Comparison of ENCODE assay signal across 9 cellular contexts in genomic region chr4:141028024-141028529, GRCh38.
DNase-seq lines count a peak whose midpoint lies in the region; ATAC-seq and TF ChIP-seq lines count a peak whose summit lies in the region.
"Had no signal": no experiment of that assay in that cellular context is flagged by ENCODE, and none has a peak within 500 bp of the region (broad histone marks: within the 10 kb centered on the region; RNA-seq: fewer than 3 reads in every experiment).

No MANE protein-coding gene starts in this region.

- TF ChIP-seq CTCF in nephron (IDR thresholded peaks at IDR 0.05; ENCODE audit: unreplicated experiment in 3 of 3) (no peak), GM13976 (IDR thresholded peaks at IDR 0.05; ENCODE audit: borderline replicate concordance, control extremely low read depth, extremely low read depth, insufficient read depth, missing control alignments) (no peak)

- H3K4me3 Mint-ChIP-seq in nephron, result no peak overlapping the region
- H3K4me3 Mint-ChIP-seq: effector memory CD8-positive, alpha-beta T cell had no signal

- peak; percentile 19 for DNase-seq in Daoy (ENCODE audit: low read depth)
- DNase-seq in NCI-H2029 treated with DMSO at 0.1 percent for 48 hours (lab: John Stamatoyannopoulos, UW), result peak; percentile 62
- DNase-seq in cerebellum (ENCODE audit: low spot score), result peak; percentile 33
- DNase-seq in globus pallidus (ENCODE audit: low spot score), result no peak
- no peak for DNase-seq in GM13976 (ENCODE audit: low spot score)
- DNase-seq: effector memory CD8-positive, alpha-beta T cell had no signal

- peak overlapping the region; percentile 1 to 81 (median 65) for H3K27ac Mint-ChIP-seq in nephron
- H3K27ac Mint-ChIP-seq: effector memory CD8-positive, alpha-beta T cell had no signal

- in situ Hi-C loops in GM13976 (cut with MboI; ENCODE audit: low sequenced_read_pairs, unreplicated experiment), result no loop called here

- H3K4me1 Mint-ChIP-seq in nephron, result peaks cover 54% of the 10 kb centered on the region

- peaks cover 14% of the 10 kb centered on the region for H3K36me3 Mint-ChIP-seq in nephron (ENCODE audit: low read depth)

- no peak for ATAC-seq in HG03521 (IDR thresholded peaks at IDR 0.05; ENCODE audit: unreplicated experiment)
- ATAC-seq in GM19328 (IDR thresholded peaks at IDR 0.05; ENCODE audit: unreplicated experiment), result no peak
- ATAC-seq: effector memory CD8-positive, alpha-beta T cell had no signal

- peaks cover 11% of the 10 kb centered on the region for H3K9me3 Mint-ChIP-seq in nephron
- H3K9me3 Mint-ChIP-seq: effector memory CD8-positive, alpha-beta T cell had no signal

- H3K27me3 Mint-ChIP-seq in nephron (ENCODE audit: low read depth), result no peaks in the 10 kb centered on the region
- H3K27me3 Mint-ChIP-seq: effector memory CD8-positive, alpha-beta T cell had no signal

Comparison
In these comparisons a context has a peak if more than half of its experiments do, and no peak if none do; other contexts are left out.
1. DNase-seq: peak in Daoy (single experiment), NCI-H2029 treated with DMSO at 0.1 percent for 48 hours (single experiment) and cerebellum (single experiment); none in globus pallidus (single experiment) and GM13976 (single experiment).